In the genomic region with DNA sequence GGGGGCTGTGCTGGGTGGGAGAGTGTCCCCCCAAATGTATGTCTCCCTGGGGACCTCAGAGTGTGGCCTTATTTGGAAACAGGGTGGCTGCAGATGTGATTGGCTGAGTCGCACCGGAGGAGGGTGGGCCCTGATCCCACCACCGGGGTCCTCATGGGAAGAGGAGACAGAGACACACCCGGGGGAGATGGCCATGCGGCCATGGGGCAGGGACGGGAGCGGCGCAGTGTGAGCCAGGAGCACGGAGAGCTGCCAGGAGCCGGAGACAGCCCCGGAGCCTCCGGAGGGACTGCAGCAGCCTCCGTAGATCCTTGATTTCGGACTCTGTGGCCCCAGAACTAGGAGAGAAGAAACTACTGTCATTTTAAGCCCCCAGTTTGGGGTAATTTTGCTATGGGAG, we compare ENCODE assay signal across 19 cellular contexts. TPM values are rescaled to one million over a fixed set of nuclear protein-coding genes. Genes with fewer than 3 reads are reported as not detected.
A peak's percentile ranks its signal among the peaks of the same experiment; 100 is the strongest.
DNase-seq lines count a peak whose midpoint lies in the region; ATAC-seq, FAIRE-seq and TF ChIP-seq lines count a peak whose summit lies in the region.
"Had no signal": no experiment of that assay in that cellular context is flagged by ENCODE, and none has a peak within 500 bp of the region (broad histone marks: within the 10 kb centered on the region; RNA-seq: fewer than 3 reads in every experiment).

No MANE protein-coding gene starts in this region.

- H3K9ac ChIP-seq in HepG2 (ENCODE audit: insufficient read depth, low read depth, low read length) (no peak overlapping the region), mesenchymal stem cell (ENCODE audit: low read length) (no peak overlapping the region)

- DNase-seq in HepG2 (ENCODE audit: low spot score), result no peak
- DNase-seq in right lobe of liver, result no peak
- DNase-seq in effector memory CD8-positive, alpha-beta T cell, result no peak
- DNase-seq in mesenchymal stem cell, result no peak
- no peak for DNase-seq in MG63
- no peak for DNase-seq in CD4-positive, alpha-beta memory T cell
- no peak for DNase-seq in left colon
- DNase-seq: AML-193; C1 segment of cervical spinal cord; CD4-positive, alpha-beta T cell; DMS79; Kasumi-1; KBM-7 had no signal

- H3K27ac Mint-ChIP-seq in effector memory CD8-positive, alpha-beta T cell, result peak overlapping the region; percentile 71 to 74
- peak overlapping the region in 1 of 7 donors; percentile 8 for H3K27ac Mint-ChIP-seq in CD4-positive, alpha-beta memory T cell
- H3K27ac Mint-ChIP-seq: CD4-positive, alpha-beta T cell had no signal

- H3K9me3 ChIP-seq in HepG2 (ENCODE audit: low read length) (no peaks in the 10 kb centered on the region), right lobe of liver (no peaks in the 10 kb centered on the region), mesenchymal stem cell (ENCODE audit: control insufficient read depth, low read length) (no peaks in the 10 kb centered on the region), MG63 (no peaks in the 10 kb centered on the region)
- H3K9me3 ChIP-seq in CD4-positive, alpha-beta memory T cell (ENCODE audit: control insufficient read depth in 1 of 2, low read length in 2 of 2), result no peaks in the 10 kb centered on the region

- POLR2A ChIA-PET in HepG2 (lab: Yijun Ruan, JAX), result interaction anchor here (1.5 to 1.6 kb wide), 3 partner anchors 28 to 45 kb away, joined by 4 to 16 read pairs (median 4); no protein-coding TSS in a partner anchor
- POLR2A ChIA-PET in CD4-positive, alpha-beta memory T cell (lab: Charles Lee; ENCODE audit: partially characterized antibody), result interaction anchor here (1.1 kb wide), 1 partner anchor 80 kb away, joined by 3 read pairs; no protein-coding TSS in a partner anchor

- H3K4me1 Mint-ChIP-seq in effector memory CD8-positive, alpha-beta T cell (ENCODE audit: low read depth in 2 of 2), result peaks cover 6 to 15% of the 10 kb centered on the region in 2 donors
- peaks cover 3 to 13% (median 9%) of the 10 kb centered on the region in 4 donors for H3K4me1 Mint-ChIP-seq in CD4-positive, alpha-beta memory T cell

- H3K36me3 ChIP-seq in HepG2 (replicated peaks in 1 of 2; ENCODE audit: control insufficient read depth in 1 of 2, insufficient read depth in 2 of 2, low read length in 2 of 2), result no peaks in the 10 kb centered on the region
- H3K36me3 ChIP-seq in right lobe of liver, result no peaks in the 10 kb centered on the region
- H3K36me3 ChIP-seq in mesenchymal stem cell (ENCODE audit: control insufficient read depth in 1 of 2, insufficient read depth in 2 of 2, low read depth in 1 of 2, low read length in 2 of 2), result no peaks in the 10 kb centered on the region
- H3K36me3 ChIP-seq in MG63, result no peaks in the 10 kb centered on the region
- H3K36me3 ChIP-seq in CD4-positive, alpha-beta memory T cell (ENCODE audit: insufficient read depth, low read length), result no peaks in the 10 kb centered on the region

- no peak overlapping the region for H3K4ac ChIP-seq in mesenchymal stem cell (ENCODE audit: low read depth in 1 of 2, low read length in 2 of 2)

- no peak overlapping the region for H4K8ac ChIP-seq in mesenchymal stem cell (ENCODE audit: low read length)

- no peak overlapping the region for H2BK120ac ChIP-seq in mesenchymal stem cell (ENCODE audit: low read depth, low read length)

- ATAC-seq in HepG2 (no peak; the same call in 2 of the 3 replicates), right lobe of liver (no peak), HG02610 (IDR thresholded peaks at IDR 0.05; ENCODE audit: unreplicated experiment) (no peak), left colon (no peak)
- no peak for ATAC-seq in effector memory CD8-positive, alpha-beta T cell (replicated peaks)

- no peak overlapping the region for H2BK5ac ChIP-seq in mesenchymal stem cell (ENCODE audit: low read depth, low read length, poor library complexity, severe bottlenecking)

- no peak for TF ChIP-seq RAD21 in HepG2 (CRISPR knock-in tag; IDR thresholded peaks at IDR 0.05)

- H3K14ac ChIP-seq in mesenchymal stem cell (ENCODE audit: low read length in 2 of 2), result no peak overlapping the region

- no peak overlapping the region for H3K4me3 Mint-ChIP-seq in effector memory CD8-positive, alpha-beta T cell
- no peak overlapping the region for H3K4me3 Mint-ChIP-seq in CD4-positive, alpha-beta memory T cell
- H3K4me3 Mint-ChIP-seq: CD4-positive, alpha-beta T cell had no signal

- peak overlapping the region; percentile 60 for H2AK5ac ChIP-seq in mesenchymal stem cell (ENCODE audit: low read length, severe bottlenecking)

- H3K23ac ChIP-seq in mesenchymal stem cell (ENCODE audit: low read length in 2 of 2), result no peak overlapping the region

- no peak overlapping the region for H3K18ac ChIP-seq in mesenchymal stem cell (ENCODE audit: low read depth in 1 of 2, low read length in 2 of 2)

- CTCF ChIA-PET in HepG2 (lab: Yijun Ruan, JAX; ENCODE audit: low intra/inter-chr PET ratio, low total read pairs), result interaction anchor here (1.8 kb wide), 1 partner anchor 140 kb away, joined by 6 read pairs; no protein-coding TSS in a partner anchor
- CTCF ChIA-PET in CD4-positive, alpha-beta memory T cell (lab: Charles Lee; ENCODE audit: partially characterized antibody), result interaction anchor here (2.7 kb wide), 1 partner anchor 8 kb away, joined by 26 read pairs; no protein-coding TSS in a partner anchor

- H3K4me3 ChIP-seq in HepG2 (replicated peaks in 1 of 3; ENCODE audit: insufficient read depth in 1 of 3, low read depth in 2 of 3, low read length in 3 of 3), result no peak overlapping the region
- H3K4me3 ChIP-seq in right lobe of liver, result no peak overlapping the region
- no peak overlapping the region for H3K4me3 ChIP-seq in mesenchymal stem cell (ENCODE audit: insufficient read depth in 1 of 2, low read depth in 1 of 2, low read length in 2 of 2)
- no peak overlapping the region for H3K4me3 ChIP-seq in MG63
- no peak overlapping the region for H3K4me3 ChIP-seq in CD4-positive, alpha-beta memory T cell (ENCODE audit: low read length in 2 of 2)
- H3K4me3 ChIP-seq: GM12878 had no signal

- H3K4me2 ChIP-seq in HepG2 (ENCODE audit: low read depth, low read length), result no peak overlapping the region
- no peak overlapping the region for H3K4me2 ChIP-seq in mesenchymal stem cell (ENCODE audit: low read length, poor library complexity, severe bottlenecking)

- no peaks in the 10 kb centered on the region for H3K79me1 ChIP-seq in mesenchymal stem cell (replicated peaks; ENCODE audit: low read length, poor library complexity, severe bottlenecking)

- peak overlapping the region; percentile 49 for H2BK15ac ChIP-seq in mesenchymal stem cell (ENCODE audit: low read depth, poor library complexity, severe bottlenecking)

- H3K79me2 ChIP-seq in HepG2 (ENCODE audit: insufficient read depth, low read length), result no peaks in the 10 kb centered on the region

- peak overlapping the region; percentile 27 for H4K91ac ChIP-seq in mesenchymal stem cell (ENCODE audit: low read length)

- 35% methylated on average over 10 of the region's 14 CpGs for WGBS in HepG2 (ENCODE audit: low lambda C conversion rate)
- WGBS in right lobe of liver (ENCODE audit: insufficient coverage, low coverage, low lambda C conversion rate, missing lambda C conversion rate), result no CpG with 5 or more reads among the region's 14 CpGs
- WGBS in mesenchymal stem cell, result 78% methylated on average over 13 of the region's 14 CpGs

- H4K20me1 ChIP-seq in HepG2 (ENCODE audit: insufficient read depth, low read length), result no peaks in the 10 kb centered on the region

- H3K27ac ChIP-seq in HepG2 (ENCODE audit: extremely low read length, insufficient read depth, low read length), result no peak overlapping the region
- no peak overlapping the region for H3K27ac ChIP-seq in right lobe of liver
- no peak overlapping the region for H3K27ac ChIP-seq in mesenchymal stem cell (ENCODE audit: low read length, poor library complexity, severe bottlenecking)
- no peak overlapping the region for H3K27ac ChIP-seq in CD4-positive, alpha-beta memory T cell (ENCODE audit: low read depth, low read length)
- H3K27ac ChIP-seq: 22Rv1 had no signal

- intact Hi-C loops in HepG2 (cut with micrococcal nuclease; ENCODE audit: unreplicated experiment), result loop anchor here (2.0 kb wide), 1 partner anchor 131 kb away; no protein-coding TSS in a partner anchor
- intact Hi-C loops in right lobe of liver (cut with DNase I), result loop anchor here in 1 of 2 donors (10.0 kb wide), 2 partner anchors 121 to 161 kb away; no protein-coding TSS in a partner anchor
- intact Hi-C loops in CD4-positive, alpha-beta memory T cell (cut with micrococcal nuclease), result no loop called here
- intact Hi-C loops in left colon (cut with DNase I, micrococcal nuclease), result loop anchor here in 1 of 2 donors (10.0 kb wide), 1 partner anchor 141 kb away; no protein-coding TSS in a partner anchor

- TF ChIP-seq CTCF in HepG2 (CRISPR knock-in tag; IDR thresholded peaks at IDR 0.05) (no peak), right lobe of liver (IDR thresholded peaks at IDR 0.05) (no peak)

- H2BK12ac ChIP-seq in mesenchymal stem cell (ENCODE audit: low read length in 2 of 2), result peak overlapping the region in 1 of 2 experiments; percentile 7

- H2AFZ ChIP-seq in HepG2 (ENCODE audit: low read length) (no peak overlapping the region), mesenchymal stem cell (ENCODE audit: low read depth, low read length) (no peak overlapping the region)

- H3K9me3 Mint-ChIP-seq in effector memory CD8-positive, alpha-beta T cell, result no peaks in the 10 kb centered on the region
- peaks cover 0 to 2% (median 0%) of the 10 kb centered on the region in 8 donors for H3K9me3 Mint-ChIP-seq in CD4-positive, alpha-beta memory T cell
- H3K9me3 Mint-ChIP-seq: CD4-positive, alpha-beta T cell had no signal

- H3K27me3 ChIP-seq in HepG2 (ENCODE audit: control insufficient read depth in 1 of 2, insufficient read depth in 2 of 2, low read length in 2 of 2), result peaks cover 15 to 56% of the 10 kb centered on the region in 2 experiments
- H3K27me3 ChIP-seq in right lobe of liver, result no peaks in the 10 kb centered on the region
- H3K27me3 ChIP-seq in mesenchymal stem cell (ENCODE audit: control insufficient read depth in 1 of 2, insufficient read depth in 1 of 2, low read length in 2 of 2), result peaks cover 0 to 19% of the 10 kb centered on the region in 2 experiments
- H3K27me3 ChIP-seq in MG63, result no peaks in the 10 kb centered on the region
- no peaks in the 10 kb centered on the region for H3K27me3 ChIP-seq in CD4-positive, alpha-beta memory T cell (ENCODE audit: insufficient read depth, low read length)

- H3K4me1 ChIP-seq in HepG2 (ENCODE audit: insufficient read depth, low read length) (peaks cover 14% of the 10 kb centered on the region), right lobe of liver (peaks cover 0 to 10% (median 0%) of the 10 kb centered on the region in 4 donors), mesenchymal stem cell (ENCODE audit: control insufficient read depth, insufficient read depth, low read depth, low read length) (peaks cover 9% of the 10 kb centered on the region)
- H3K4me1 ChIP-seq in CD4-positive, alpha-beta memory T cell (ENCODE audit: insufficient read depth, low read length), result peaks cover 9% of the 10 kb centered on the region

- no peaks in the 10 kb centered on the region for H3K27me3 Mint-ChIP-seq in effector memory CD8-positive, alpha-beta T cell
- no peaks in the 10 kb centered on the region for H3K27me3 Mint-ChIP-seq in CD4-positive, alpha-beta memory T cell
- H3K27me3 Mint-ChIP-seq: CD4-positive, alpha-beta T cell had no signal

- FAIRE-seq in HepG2 (lab: Jason Lieb, UNC), result no peak
- FAIRE-seq: GM12878, GM18507 had no signal

- BruUV-seq in HepG2 (replicated peaks; lab: Mats Ljungman, UMichigan), result no TSS peak

- in situ Hi-C loops in HepG2 (cut with HindIII; ENCODE audit: extremely low pct_ligation_motif_present, low pct_unique_long_range_greater_than_20kb), result no loop called here

- H3K36me3 Mint-ChIP-seq in effector memory CD8-positive, alpha-beta T cell (ENCODE audit: insufficient read depth), result peaks cover 3% of the 10 kb centered on the region
- no peaks in the 10 kb centered on the region for H3K36me3 Mint-ChIP-seq in CD4-positive, alpha-beta memory T cell

- TF ChIP-seq POLR2A in HepG2 (IDR thresholded peaks at IDR 0.05; ENCODE audit: insufficient read depth in 1 of 2, low read depth in 2 of 2, low read length in 2 of 2), result no peak
- TF ChIP-seq POLR2A in right lobe of liver (IDR thresholded peaks at IDR 0.05), result no peak

- no peak for TF ChIP-seq EP300 in HepG2 (IDR thresholded peaks at IDR 0.05; ENCODE audit: low read depth in 2 of 2, low read length in 2 of 2)
- no peak for TF ChIP-seq EP300 in HepG2 (CRISPR knock-in tag; IDR thresholded peaks at IDR 0.05; ENCODE audit: borderline replicate concordance)

RNA-seq across cellular contexts. Expression of gene CIBAR2, which starts 1.6 kb away (rescaled TPM):
- total RNA-seq in HepG2 (2016; rRNA removed; fragmentation: Illumina TruSeq; extraction: Trizol) (not detected in 2 replicates), right lobe of liver (not detected), left colon (not detected)
- total RNA-seq in HepG2 (2016; cell fraction: cytosol; rRNA removed; fragmentation: Illumina TruSeq; extraction: Trizol; ENCODE audit: low read depth), result not detected in 2 replicates
- total RNA-seq in HepG2 (2016; cell fraction: insoluble cytoplasmic fraction; rRNA removed; fragmentation: Illumina TruSeq; extraction: Trizol), result not detected in 2 replicates
- not detected in 2 replicates for total RNA-seq in HepG2 (2016; cell fraction: membrane; rRNA removed; fragmentation: Illumina TruSeq; extraction: Trizol)
- total RNA-seq in HepG2 (2016; cell fraction: nucleus; rRNA removed; fragmentation: Illumina TruSeq; extraction: Trizol), result not detected in 2 replicates
- polyA plus RNA-seq in HepG2 (2011; rRNA removed), result not detected in 2 replicates
- not detected in 2 replicates for polyA plus RNA-seq in HepG2 (2011; cell fraction: cytosol; rRNA removed)
- not detected in 2 replicates for polyA plus RNA-seq in HepG2 (2011; cell fraction: nucleus; rRNA removed)
- not detected in 2 replicates for polyA plus RNA-seq in HepG2 (2012)
- polyA plus RNA-seq in HepG2 (2016; cell fraction: cytosol; fragmentation: Illumina TruSeq; extraction: Trizol; ENCODE audit: low read depth), result not detected in 2 replicates
- not detected in 2 replicates for polyA plus RNA-seq in HepG2 (2016; cell fraction: insoluble cytoplasmic fraction; fragmentation: Illumina TruSeq; extraction: Trizol; ENCODE audit: low read depth)
- not detected in 2 replicates for polyA plus RNA-seq in HepG2 (2016; cell fraction: membrane; fragmentation: Illumina TruSeq; extraction: Trizol; ENCODE audit: low read depth)
- polyA plus RNA-seq in HepG2 (2016; cell fraction: nucleus; fragmentation: Illumina TruSeq; extraction: Trizol; ENCODE audit: insufficient read depth, low read depth), result not detected in 2 replicates
- polyA minus RNA-seq in HepG2 (2011; rRNA and poly(A)+ RNA removed; ENCODE audit: low replicate concordance), result not detected in 2 replicates
- not detected in 2 replicates for polyA minus RNA-seq in HepG2 (2011; cell fraction: cytosol; rRNA and poly(A)+ RNA removed)
- polyA minus RNA-seq in HepG2 (2011; cell fraction: nucleus; rRNA and poly(A)+ RNA removed), result not detected in 2 replicates
- polyA plus RNA-seq in mesenchymal stem cell (2013, experiment 1 of 2), result 0.03 TPM
- 0.07 TPM for polyA plus RNA-seq in mesenchymal stem cell (2013, experiment 2 of 2)
- total RNA-seq in MG63 (2014; rRNA removed; shearing (Covaris generic); ENCODE audit: low replicate concordance), result 0.72 TPM in 1 of 2 replicates, not detected in the other
- total RNA-seq in CD4-positive, alpha-beta memory T cell, result not detected
- not detected for polyA plus RNA-seq in CD4-positive, alpha-beta memory T cell
- total RNA-seq: CD4-positive, alpha-beta T cell; GM12878; H4; HT1080 had no signal
